Comparison of ENCODE assay signal across 32 cellular contexts in the genomic region with DNA sequence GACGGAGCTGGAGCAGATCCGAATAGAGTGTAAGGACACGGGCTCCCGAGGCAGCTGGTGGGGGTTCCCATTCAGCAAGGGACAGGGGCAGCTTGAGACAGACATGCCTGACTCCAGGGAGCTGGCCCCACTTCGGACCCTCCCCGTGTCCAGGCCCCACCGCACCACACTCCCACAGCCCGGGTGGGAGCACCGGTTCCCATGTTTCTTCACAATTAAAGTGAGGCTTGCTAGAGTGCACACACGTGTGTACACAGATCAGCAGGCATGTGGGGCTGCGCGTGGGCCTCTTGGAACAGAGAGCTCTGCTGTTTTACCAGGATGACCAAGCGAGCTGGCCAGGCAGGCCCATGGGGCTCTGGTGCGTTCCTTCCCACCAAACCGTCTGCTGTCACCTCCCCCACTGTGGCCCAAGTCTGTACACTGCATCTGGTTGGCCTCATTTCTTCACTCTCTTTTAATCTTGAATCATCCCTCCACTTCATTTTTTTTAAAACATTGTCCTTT. TPM values are rescaled to one million over a fixed set of nuclear protein-coding genes. Genes with fewer than 3 reads are reported as not detected.
"Had no signal": no experiment of that assay in that cellular context is flagged by ENCODE, and none has a peak within 500 bp of the region (broad histone marks: within the 10 kb centered on the region; RNA-seq: fewer than 3 reads in every experiment).

No MANE protein-coding gene starts in this region.

- H3K4me1 Mint-ChIP-seq: naive B cell; stimulated activated naive B cell treated with anti-CD40 and anti-IgM and Interleukin-4, amounts not matched to agents 10 μg/mL and 1 μg/mL and 100 μg/mL, for 72 hours had no signal

- H3K27ac Mint-ChIP-seq: mesothelial cell of epicardium; stimulated activated naive B cell treated with anti-CD40 and anti-IgM and Interleukin-4, amounts not matched to agents 10 μg/mL and 1 μg/mL and 100 μg/mL, for 72 hours; stimulated activated naive CD8-positive, alpha-beta T cell treated with anti-CD3 and anti-CD28 coated beads, Interleukin-15, Interleukin-2, amounts not matched to agents 100 ng/mL and 50 ng/mL, for 24 hours had no signal

- H3K27ac ChIP-seq: epithelial cell of prostate, left lung, ovary, psoas muscle, sigmoid colon, spleen, thoracic aorta, tibial nerve, upper lobe of left lung had no signal

- H3K4me3 Mint-ChIP-seq: mesothelial cell of epicardium; naive B cell; natural killer cell treated with Interleukin-12 subunit alpha and Interleukin-12 subunit beta and Interleukin-15 and Interleukin-18, amount 100 ng/mL, for 72 hours; stimulated activated naive B cell treated with anti-CD40 and anti-IgM and Interleukin-4, amounts not matched to agents 10 μg/mL and 1 μg/mL and 100 μg/mL, for 72 hours; stimulated activated naive CD8-positive, alpha-beta T cell treated with anti-CD3 and anti-CD28 coated beads, Interleukin-15, Interleukin-2, amounts not matched to agents 100 ng/mL and 50 ng/mL, for 24 hours had no signal

- H3K27me3 Mint-ChIP-seq: stimulated activated naive CD8-positive, alpha-beta T cell treated with anti-CD3 and anti-CD28 coated beads, Interleukin-15, Interleukin-2, amounts not matched to agents 100 ng/mL and 50 ng/mL, for 24 hours had no signal

- H3K27me3 ChIP-seq: dorsolateral prefrontal cortex, heart left ventricle, ovary, upper lobe of left lung had no signal

- H3K9me3 Mint-ChIP-seq: mesothelial cell of epicardium; naive B cell; natural killer cell treated with Interleukin-12 subunit alpha and Interleukin-12 subunit beta and Interleukin-15 and Interleukin-18, amount 100 ng/mL, for 72 hours; stimulated activated naive B cell treated with anti-CD40 and anti-IgM and Interleukin-4, amounts not matched to agents 10 μg/mL and 1 μg/mL and 100 μg/mL, for 72 hours; stimulated activated naive CD8-positive, alpha-beta T cell treated with anti-CD3 and anti-CD28 coated beads, Interleukin-15, Interleukin-2, amounts not matched to agents 100 ng/mL and 50 ng/mL, for 24 hours had no signal

- H3K36me3 ChIP-seq: gastrocnemius medialis, left lung, ovary, sigmoid colon, spleen, thoracic aorta, tibial nerve, upper lobe of left lung had no signal

- H3K4me3 ChIP-seq: dorsolateral prefrontal cortex, gastrocnemius medialis, heart left ventricle, left lung, mucosa of descending colon, ovary, psoas muscle, sigmoid colon, spleen, thoracic aorta, tibial nerve, upper lobe of left lung had no signal

- DNase-seq: effector CD4-positive, alpha-beta T cell; foreskin fibroblast; gastrocnemius medialis; hippocampal formation; left cardiac atrium; mesenchymal stem cell; mucosa of descending colon; naive B cell; occipital lobe; ovary; psoas muscle; right cardiac atrium; sigmoid colon; spleen; stimulated activated CD4-positive, alpha-beta T cell treated with anti-CD3 and anti-CD28 coated beads, Interleukin-2, amount 100 ng/mL, for 48 hours; stimulated activated naive B cell treated with anti-CD40 and anti-IgM and Interleukin-4, amounts not matched to agents 10 μg/mL and 1 μg/mL and 100 μg/mL, for 72 hours; upper lobe of left lung had no signal

- H3K4me1 ChIP-seq: gastrocnemius medialis, left lung, psoas muscle, sigmoid colon, upper lobe of left lung had no signal

- H3K36me3 Mint-ChIP-seq: mesothelial cell of epicardium; naive B cell; natural killer cell treated with Interleukin-12 subunit alpha and Interleukin-12 subunit beta and Interleukin-15 and Interleukin-18, amount 100 ng/mL, for 72 hours; stimulated activated naive B cell treated with anti-CD40 and anti-IgM and Interleukin-4, amounts not matched to agents 10 μg/mL and 1 μg/mL and 100 μg/mL, for 72 hours had no signal

- H3K9me3 ChIP-seq: gastrocnemius medialis, heart left ventricle, left lung, mucosa of descending colon, ovary, psoas muscle, sigmoid colon, spleen, thoracic aorta, tibial nerve, upper lobe of left lung had no signal

- FAIRE-seq: colon, islet of Langerhans, urothelium cell line had no signal

RNA-seq across cellular contexts. Expression of a gene that starts 48.0 kb away (rescaled TPM):
- total RNA-seq: kidney epithelial cell, lung microvascular endothelial cell, skeletal muscle tissue had no signal
